ENCODE assay signal across 21 cellular contexts in the genomic region with DNA sequence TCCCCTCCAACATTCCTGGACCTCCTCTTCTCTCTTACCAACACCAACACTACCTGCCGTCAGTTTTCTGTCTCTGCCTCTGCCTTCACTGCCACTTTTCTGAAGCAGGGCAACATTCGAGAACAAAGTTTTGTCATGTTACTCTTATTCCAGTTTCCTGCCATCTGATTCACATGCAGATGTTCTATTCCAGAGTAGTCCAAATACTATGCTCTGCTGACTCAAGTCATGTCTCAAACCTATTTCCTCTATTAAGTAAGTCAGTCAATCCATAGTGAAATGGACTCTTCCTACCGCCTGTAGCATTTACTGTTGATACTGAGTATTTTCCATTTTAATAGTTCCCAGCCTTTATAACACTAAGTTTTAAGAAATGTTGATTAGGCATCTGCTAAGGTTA. TPM values are rescaled to one million over a fixed set of nuclear protein-coding genes. Genes with fewer than 3 reads are reported as not detected.
"Had no signal": no experiment of that assay in that cellular context is flagged by ENCODE, and none has a peak within 500 bp of the region (broad histone marks: within the 10 kb centered on the region; RNA-seq: fewer than 3 reads in every experiment).

No MANE protein-coding gene starts in this region.

- H3K36me3 ChIP-seq: cardiac muscle cell had no signal

- H3K4me3 Mint-ChIP-seq: activated B cell treated with CpG ODN at 0.5 μM for 24 hours; activated CD4-positive, alpha-beta T cell treated with anti-CD3 and anti-CD28 coated beads, Interleukin-2, amount 10 ng/mL, durations not matched to agents 24 days and 14 days; activated naive CD4-positive, alpha-beta T cell treated with anti-CD3 and anti-CD28 coated beads for 36 hours; activated naive CD8-positive, alpha-beta T cell; activated T-cell treated with anti-CD3 and anti-CD28 coated beads, Interleukin-2, amount 50 U/mL, for 4 hours; brain; T-helper 1 cell treated with Interleukin-12 subunit alpha and Interleukin-12 subunit beta and Interleukin-4 antibody, amounts not matched to agents 30 μg/mL and 1 μg/mL, for 36 hours had no signal

- H3K27me3 ChIP-seq: cardiac muscle cell had no signal

- H3K4me3 ChIP-seq: cardiac muscle cell had no signal

- ATAC-seq: activated T-cell treated with anti-CD3 and anti-CD28 coated beads, Interleukin-2, amount 50 U/mL, for 4 hours had no signal

- H3K9me3 Mint-ChIP-seq: activated B cell treated with CpG ODN at 0.5 μM for 24 hours; activated CD4-positive, alpha-beta T cell treated with anti-CD3 and anti-CD28 coated beads, Interleukin-2, amount 10 ng/mL, durations not matched to agents 24 days and 14 days; activated naive CD4-positive, alpha-beta T cell treated with anti-CD3 and anti-CD28 coated beads for 36 hours; activated T-cell treated with anti-CD3 and anti-CD28 coated beads, Interleukin-2, amount 50 U/mL, for 4 hours; brain; T-helper 1 cell treated with Interleukin-12 subunit alpha and Interleukin-12 subunit beta and Interleukin-4 antibody, amounts not matched to agents 30 μg/mL and 1 μg/mL, for 36 hours had no signal

- H3K27ac Mint-ChIP-seq: activated B cell treated with CpG ODN at 0.5 μM for 24 hours; activated CD4-positive, alpha-beta T cell treated with anti-CD3 and anti-CD28 coated beads, Interleukin-2, amount 10 ng/mL, durations not matched to agents 24 days and 14 days; activated naive CD4-positive, alpha-beta T cell treated with anti-CD3 and anti-CD28 coated beads for 36 hours; activated naive CD8-positive, alpha-beta T cell; brain; T-helper 1 cell treated with Interleukin-12 subunit alpha and Interleukin-12 subunit beta and Interleukin-4 antibody, amounts not matched to agents 30 μg/mL and 1 μg/mL, for 36 hours had no signal

- H3K4me1 Mint-ChIP-seq: activated B cell treated with CpG ODN at 0.5 μM for 24 hours; activated CD4-positive, alpha-beta T cell treated with anti-CD3 and anti-CD28 coated beads, Interleukin-2, amount 10 ng/mL, durations not matched to agents 24 days and 14 days; brain had no signal

- H3K27ac ChIP-seq: cardiac muscle cell had no signal

- DNase-seq: activated B cell treated with CpG ODN at 0.5 μM for 24 hours; activated CD4-positive, alpha-beta T cell treated with anti-CD3 and anti-CD28 coated beads for 1 hour; activated CD4-positive, alpha-beta T cell treated with anti-CD3 and anti-CD28 coated beads, Interleukin-2, amount 10 ng/mL, durations not matched to agents 24 days and 14 days; activated CD4-positive, alpha-beta T cell treated with anti-CD3 and anti-CD28 coated beads, Interleukin-2, amount 50 U/mL, for 48 hours; activated CD8-positive, alpha-beta memory T cell treated with anti-CD3 and anti-CD28 coated beads for 24 hours; activated gamma-delta T cell; activated naive CD4-positive, alpha-beta T cell treated with anti-CD3 and anti-CD28 coated beads for 36 hours; activated T-cell treated with anti-CD3 and anti-CD28 coated beads, Interleukin-2, amount 50 U/mL, for 4 hours; amygdala; KG1; NCI-H1092 treated with DMSO at 0.1 percent for 48 hours; NCI-H1436 treated with DMSO at 0.1 percent for 48 hours; NCI-H187 treated with DMSO at 0.1 percent for 48 hours; NCI-H2081 treated with DMSO at 0.1 percent for 48 hours; NCI-H446; NCI-H524; SHP77 treated with DMSO at 0.1 percent for 48 hours had no signal

- H3K36me3 Mint-ChIP-seq: activated naive CD8-positive, alpha-beta T cell; brain had no signal

RNA-seq across cellular contexts. Expression of a gene that starts 43.4 kb away (rescaled TPM):
- total RNA-seq: activated B cell treated with CpG ODN at 0.5 μM for 24 hours had no signal
